Comparison of ENCODE assay signal across 8 cellular contexts in genomic region chr15:38454687-38455071, GRCh38. TPM values are rescaled to one million over a fixed set of nuclear protein-coding genes. Genes with fewer than 3 reads are reported as not detected.
DNase-seq lines count a peak whose midpoint lies in the region; FAIRE-seq and TF ChIP-seq lines count a peak whose summit lies in the region.

No MANE protein-coding gene starts in this region.

- H3K4me1 Mint-ChIP-seq in Calu3 (ENCODE audit: low read depth, unreplicated experiment), result peaks cover 8% of the 10 kb centered on the region

- H3K9me2 ChIP-seq in Loucy (replicated peaks; ENCODE audit: low read depth, low read length), result no peaks in the 10 kb centered on the region

- no peaks in the 10 kb centered on the region for H3K9me3 Mint-ChIP-seq in Calu3 (ENCODE audit: low read depth, unreplicated experiment)

- H3K27ac ChIP-seq in coronary artery (peak overlapping the region; percentile 84 to 86), muscle layer of colon (ENCODE audit: low read depth, low read length) (peak overlapping the region; percentile 79)

- H3K4me2 ChIP-seq in Loucy (ENCODE audit: low read depth, low read length, poor library complexity, severe bottlenecking), result peak overlapping the region; percentile 95

- H3K9me3 ChIP-seq in Loucy (ENCODE audit: insufficient read depth, low read depth, low read length) (no peaks in the 10 kb centered on the region), muscle layer of colon (ENCODE audit: low read length) (no peaks in the 10 kb centered on the region)

- H2AFZ ChIP-seq in Loucy (ENCODE audit: low read length), result peak overlapping the region; percentile 83

- peak overlapping the region; percentile 86 for H3K9ac ChIP-seq in Loucy (ENCODE audit: low read depth, low read length, poor library complexity, severe bottlenecking)
- peak overlapping the region; percentile 96 for H3K9ac ChIP-seq in muscle layer of colon (ENCODE audit: low read length)

- CTCF ChIA-PET in Calu3 (lab: Charles Lee), result interaction anchor here (1.6 kb wide), 1 partner anchor 14 kb away, joined by 8 read pairs; no protein-coding TSS in a partner anchor

- no peaks in the 10 kb centered on the region for H3F3A ChIP-seq in Loucy (ENCODE audit: low read depth)

- peaks cover 53% of the 10 kb centered on the region for H3K4me1 ChIP-seq in Loucy (ENCODE audit: insufficient read depth, low read length, poor library complexity, severe bottlenecking)
- peaks cover 13% of the 10 kb centered on the region for H3K4me1 ChIP-seq in muscle layer of colon (ENCODE audit: insufficient read depth, low read length)

- peaks cover 57% of the 10 kb centered on the region for H3K79me2 ChIP-seq in Loucy (ENCODE audit: insufficient read depth, low read length)

- no TSS peak for BruUV-seq in Calu3 (replicated peaks; lab: Mats Ljungman, UMichigan)

- H3K4me3 Mint-ChIP-seq in Calu3 (ENCODE audit: low read depth, unreplicated experiment), result peak overlapping the region; percentile 84

- no peak for DNase-seq in Calu3
- DNase-seq in coronary artery (ENCODE audit: low spot score), result no peak
- no peak for DNase-seq in effector CD8-positive, alpha-beta T cell (lab: John Stamatoyannopoulos, UW)
- DNase-seq in RCC 7860 (ENCODE audit: low spot score), result no peak
- no peak for DNase-seq in NCI-H2081 (lab: John Stamatoyannopoulos, UW)
- DNase-seq in NCI-H1048 (lab: John Stamatoyannopoulos, UW), result no peak

- intact Hi-C loops in Calu3 (cut with micrococcal nuclease; ENCODE audit: unreplicated experiment), result no loop called here

- peak overlapping the region; percentile 89 for H3K4me3 ChIP-seq in Loucy (ENCODE audit: low read length, poor library complexity, severe bottlenecking)
- H3K4me3 ChIP-seq in coronary artery, result peak overlapping the region; percentile 85
- peak overlapping the region; percentile 75 to 97 for H3K4me3 ChIP-seq in muscle layer of colon (ENCODE audit: low read depth in 1 of 2, low read length in 2 of 2)

- H3K36me3 ChIP-seq in Loucy (ENCODE audit: insufficient read depth, low read length), result no peaks in the 10 kb centered on the region
- H3K36me3 ChIP-seq in muscle layer of colon (ENCODE audit: insufficient read depth, low read length), result no peaks in the 10 kb centered on the region

- H3K27ac Mint-ChIP-seq in Calu3 (ENCODE audit: unreplicated experiment), result peak overlapping the region; percentile 73

- H3K27me3 Mint-ChIP-seq in Calu3 (ENCODE audit: unreplicated experiment), result no peaks in the 10 kb centered on the region

- no peaks in the 10 kb centered on the region for H3K27me3 ChIP-seq in Loucy (ENCODE audit: insufficient read depth, low read length, poor library complexity, severe bottlenecking)
- no peaks in the 10 kb centered on the region for H3K27me3 ChIP-seq in muscle layer of colon (ENCODE audit: control insufficient read depth in 1 of 2, insufficient read depth in 2 of 2, low read length in 2 of 2)

- TF ChIP-seq CTCF in Calu3 (IDR thresholded peaks at IDR 0.05; ENCODE audit: unreplicated experiment) (no peak), Loucy (conservative IDR thresholded peaks at IDR 0.05; ENCODE audit: low read length) (no peak), coronary artery (IDR thresholded peaks at IDR 0.05) (no peak)

- peaks cover 46% of the 10 kb centered on the region for H4K20me1 ChIP-seq in Loucy (ENCODE audit: insufficient read depth, low read length, poor library complexity, severe bottlenecking)

- FAIRE-seq in RCC 7860 (lab: Jason Lieb, UNC), result no peak

- peaks cover 19% of the 10 kb centered on the region for H3K36me3 Mint-ChIP-seq in Calu3 (ENCODE audit: insufficient read depth, unreplicated experiment)

RNA-seq across cellular contexts. Expression of gene FAM98B, which starts 0.8 kb away (rescaled TPM):
- total RNA-seq in Calu3 (2022), result 13.4 and 20.5 TPM in 2 replicates
